14 cellular contexts compared by ENCODE assay signal in genomic region chr14:99427632-99428315, GRCh38. TPM values are rescaled to one million over a fixed set of nuclear protein-coding genes. Genes with fewer than 3 reads are reported as not detected.
DNase-seq lines count a peak whose midpoint lies in the region; ATAC-seq and TF ChIP-seq lines count a peak whose summit lies in the region.
"Had no signal": no experiment of that assay in that cellular context is flagged by ENCODE, and none has a peak within 500 bp of the region (broad histone marks: within the 10 kb centered on the region; RNA-seq: fewer than 3 reads in every experiment).

No MANE protein-coding gene starts in this region.

- CTCF ChIA-PET in A673 (lab: Charles Lee) (no interaction called here), HEK293T (lab: Yijun Ruan, JAX) (interaction anchor here (0.6 to 2.2 kb wide), 3 partner anchors 12 to 35 kb away, joined by 3 to 7 read pairs (median 5); no protein-coding TSS in a partner anchor)

- intact Hi-C loops in A673 (cut with micrococcal nuclease; ENCODE audit: unreplicated experiment), result no loop called here

- H3K4me1 Mint-ChIP-seq in GM23338, result peaks cover 44% of the 10 kb centered on the region
- H3K4me1 Mint-ChIP-seq in activated T-helper 17 cell treated with anti-CD3 and anti-CD28 coated beads, Interleukin-2, amount 50 U/mL, for 72 hours, result peaks cover 22% of the 10 kb centered on the region
- peaks cover 59 to 84% of the 10 kb centered on the region in 2 donors for H3K4me1 Mint-ChIP-seq in immature natural killer cell

- H3K27me3 Mint-ChIP-seq in GM23338 (ENCODE audit: insufficient read depth, low read depth, poor library complexity) (peaks cover 6% of the 10 kb centered on the region), immature natural killer cell (ENCODE audit: low read depth in 3 of 3) (peaks cover 0 to 5% (median 1%) of the 10 kb centered on the region in 3 donors)
- no peaks in the 10 kb centered on the region for H3K27me3 Mint-ChIP-seq in activated T-helper 17 cell treated with anti-CD3 and anti-CD28 coated beads, Interleukin-2, amount 50 U/mL, for 72 hours
- H3K27me3 Mint-ChIP-seq: activated naive CD8-positive, alpha-beta T cell treated with anti-CD3 and anti-CD28 coated beads for 36 hours had no signal

- H3K4me3 ChIP-seq in A673 (ENCODE audit: low read depth, low read length, poor library complexity, severe bottlenecking) (no peak overlapping the region), GM23338 (no peak overlapping the region)
- H3K4me3 ChIP-seq: upper lobe of right lung had no signal

- H3K36me3 Mint-ChIP-seq in GM23338 (ENCODE audit: low read depth) (peaks cover 29% of the 10 kb centered on the region), immature natural killer cell (peaks cover 16 to 41% (median 25%) of the 10 kb centered on the region in 3 donors)
- H3K36me3 Mint-ChIP-seq in activated T-helper 17 cell treated with anti-CD3 and anti-CD28 coated beads, Interleukin-2, amount 50 U/mL, for 72 hours (ENCODE audit: low read depth), result peaks cover 72% of the 10 kb centered on the region

- DNase-seq in A673 (ENCODE audit: low spot score), result peak; percentile 55
- no peak for DNase-seq in GM23338 (ENCODE audit: low spot score)
- no peak for DNase-seq in immature natural killer cell
- DNase-seq in HEK293T (ENCODE audit: extremely low spot score), result no peak
- no peak for DNase-seq in NK-92 (lab: John Stamatoyannopoulos, UW; ENCODE audit: unreplicated experiment)
- DNase-seq: activated naive CD8-positive, alpha-beta T cell treated with anti-CD3 and anti-CD28 coated beads for 36 hours; left cardiac atrium; NCI-H2171 treated with DMSO at 0.1 percent for 48 hours; upper lobe of right lung had no signal

- no peaks in the 10 kb centered on the region for H3K9me2 ChIP-seq in GM23338 (ENCODE audit: insufficient read depth)

- H3K36me3 ChIP-seq in A673 (ENCODE audit: insufficient read depth, low read length, poor library complexity, severe bottlenecking), result no peaks in the 10 kb centered on the region
- H3K36me3 ChIP-seq in GM23338 (ENCODE audit: insufficient read depth), result peaks cover 14% of the 10 kb centered on the region

- TF ChIP-seq CTCF in A673 (conservative IDR thresholded peaks at IDR 0.05; ENCODE audit: low read depth, low read length) (no peak), GM23338 (conservative IDR thresholded peaks at IDR 0.05; ENCODE audit: low read depth in 2 of 2) (no peak)

- H3K27ac ChIP-seq in A673 (ENCODE audit: low read depth, low read length, poor library complexity, severe bottlenecking) (no peak overlapping the region), GM23338 (ENCODE audit: low read depth) (no peak overlapping the region)
- H3K27ac ChIP-seq: neutrophil, upper lobe of right lung had no signal

- peaks cover 29% of the 10 kb centered on the region for H3K79me2 ChIP-seq in GM23338 (replicated peaks; ENCODE audit: insufficient read depth)

- H4K20me1 ChIP-seq in GM23338 (replicated peaks; ENCODE audit: insufficient read depth), result peaks cover 6% of the 10 kb centered on the region

- no TSS peak for BruUV-seq in A673 (replicated peaks; lab: Mats Ljungman, UMichigan)

- H3K9me3 Mint-ChIP-seq in GM23338 (peaks cover 16% of the 10 kb centered on the region), immature natural killer cell (no peaks in the 10 kb centered on the region)
- H3K9me3 Mint-ChIP-seq in activated T-helper 17 cell treated with anti-CD3 and anti-CD28 coated beads, Interleukin-2, amount 50 U/mL, for 72 hours, result peaks cover 4% of the 10 kb centered on the region

- H3K27ac Mint-ChIP-seq in GM23338 (peak overlapping the region; percentile 20; the same call in 1 of the 2 replicates), immature natural killer cell (peak overlapping the region in 5 of 6 donors; percentile 57 to 87 (median 76))
- peak overlapping the region; percentile 58 for H3K27ac Mint-ChIP-seq in activated T-helper 17 cell treated with anti-CD3 and anti-CD28 coated beads, Interleukin-2, amount 50 U/mL, for 72 hours
- H3K27ac Mint-ChIP-seq: activated naive CD8-positive, alpha-beta T cell treated with anti-CD3 and anti-CD28 coated beads for 36 hours had no signal

- H3K4me2 ChIP-seq in GM23338, result no peak overlapping the region

- H3K4me3 Mint-ChIP-seq in GM23338 (no peak overlapping the region), immature natural killer cell (peak overlapping the region in 2 of 5 donors; percentile 21 to 54)
- H3K4me3 Mint-ChIP-seq in activated T-helper 17 cell treated with anti-CD3 and anti-CD28 coated beads, Interleukin-2, amount 50 U/mL, for 72 hours, result no peak overlapping the region
- H3K4me3 Mint-ChIP-seq: activated naive CD8-positive, alpha-beta T cell treated with anti-CD3 and anti-CD28 coated beads for 36 hours had no signal

- no peaks in the 10 kb centered on the region for H3F3A ChIP-seq in GM23338 (replicated peaks; ENCODE audit: low read depth)

- no peak for ATAC-seq in GM23338
- ATAC-seq in activated T-helper 17 cell treated with anti-CD3 and anti-CD28 coated beads, Interleukin-2, amount 50 U/mL, for 72 hours (replicated peaks), result no peak
- ATAC-seq in HG03097 (IDR thresholded peaks at IDR 0.05; ENCODE audit: low FRiP score, unreplicated experiment), result no peak
- no peak for ATAC-seq in GM21619 (IDR thresholded peaks at IDR 0.05; ENCODE audit: unreplicated experiment)
- ATAC-seq: Panc1, upper lobe of right lung had no signal

- H2AFZ ChIP-seq in GM23338, result no peak overlapping the region

- H3K27me3 ChIP-seq in A673 (replicated peaks; ENCODE audit: insufficient read depth, low read depth, low read length, poor library complexity) (no peaks in the 10 kb centered on the region), GM23338 (ENCODE audit: insufficient read depth) (no peaks in the 10 kb centered on the region)
- H3K27me3 ChIP-seq: neutrophil, upper lobe of right lung had no signal

- POLR2A ChIA-PET in A673 (lab: Charles Lee; ENCODE audit: low non-redundant PET), result no interaction called here
- POLR2A ChIA-PET in HEK293T (lab: Yijun Ruan, JAX), result no interaction called here

- no peaks in the 10 kb centered on the region for H3K9me3 ChIP-seq in A673 (ENCODE audit: low read depth, low read length, poor library complexity, severe bottlenecking)
- H3K9me3 ChIP-seq: neutrophil, upper lobe of right lung had no signal

- H3K4me1 ChIP-seq in A673 (ENCODE audit: insufficient read depth, low read length, poor library complexity, severe bottlenecking), result peaks cover 5% of the 10 kb centered on the region
- H3K4me1 ChIP-seq in GM23338 (ENCODE audit: insufficient read depth), result peaks cover 33% of the 10 kb centered on the region

TF ChIP-seq in GM23338, 12 proteins besides CTCF, POLR2A, EP300 and RAD21:
- TF ChIP-seq CREB1 (CRISPR knock-in tag; IDR thresholded peaks at IDR 0.05; ENCODE audit: low read depth) (no peak), EZH2 (IDR thresholded peaks at IDR 0.05; ENCODE audit: low read depth, unreplicated experiment) (no peak), JUNB (IDR thresholded peaks at IDR 0.05; ENCODE audit: unreplicated experiment) (no peak)

TF ChIP-seq in HEK293T, 16 proteins besides CTCF, POLR2A, EP300 and RAD21:
- no peak for TF ChIP-seq CTBP1 (IDR thresholded peaks at IDR 0.05; ENCODE audit: borderline replicate concordance)
- TF ChIP-seq SP1 (IDR thresholded peaks at IDR 0.05), result no peak
- no peak for TF ChIP-seq L3MBTL2 (conservative IDR thresholded peaks at IDR 0.05)
- TF ChIP-seq TARDBP (IDR thresholded peaks at IDR 0.05), result no peak
- TF ChIP-seq ELF4 (IDR thresholded peaks at IDR 0.05), result no peak
- TF ChIP-seq LEF1 (IDR thresholded peaks at IDR 0.05; ENCODE audit: borderline replicate concordance), result no peak
- TF ChIP-seq PKNOX1 (IDR thresholded peaks at IDR 0.05), result no peak
- TF ChIP-seq BHLHE40 (IDR thresholded peaks at IDR 0.05; ENCODE audit: borderline replicate concordance), result no peak
- TF ChIP-seq FOXK2 (IDR thresholded peaks at IDR 0.05), result no peak
- TF ChIP-seq ARNT (IDR thresholded peaks at IDR 0.05), result no peak
- TF ChIP-seq SUZ12 (IDR thresholded peaks at IDR 0.05), result no peak
- TF ChIP-seq ZNF384 (IDR thresholded peaks at IDR 0.05), result no peak
TF ChIP-seq in HEK293T: peak in this region for 0.

RNA-seq across cellular contexts. Expression of gene SETD3, which starts 52.9 kb away (rescaled TPM):
- 46.4 and 48.4 TPM in 2 replicates for total RNA-seq in A673 (2021)
- 68.0 and 76.2 TPM in 2 replicates for total RNA-seq in GM23338 (2014; rRNA removed; shearing (Covaris generic))
- polyA plus RNA-seq in GM23338 (2016; fragmentation: Nextera tagmentation; extraction: Ambion mirVana) (35.7 and 40.7 TPM in 2 replicates), immature natural killer cell (100 to 1,000 TPM in 1 of 3 donors, 10 to 100 TPM in 2; 60.8 to 112 (median 66.5) TPM)
- total RNA-seq in activated T-helper 17 cell treated with anti-CD3 and anti-CD28 coated beads, Interleukin-2, amount 50 U/mL, for 72 hours, result 10 to 100 TPM; 32.8 to 53.2 TPM

RNA-seq across cellular contexts. Expression of gene CCNK, which starts 53.4 kb away (rescaled TPM):
- 88.0 and 88.2 TPM in 2 replicates for total RNA-seq in A673 (2021)
- 54.0 and 63.4 TPM in 2 replicates for total RNA-seq in GM23338 (2014; rRNA removed; shearing (Covaris generic))
- 57.8 and 60.6 TPM in 2 replicates for polyA plus RNA-seq in GM23338 (2016; fragmentation: Nextera tagmentation; extraction: Ambion mirVana)
- total RNA-seq in activated T-helper 17 cell treated with anti-CD3 and anti-CD28 coated beads, Interleukin-2, amount 50 U/mL, for 72 hours, result 10 to 100 TPM; 65.7 to 89.0 TPM
- polyA plus RNA-seq in immature natural killer cell, result 10 to 100 TPM in 2 of 3 donors, 1 to 10 TPM in 1; 5.8 to 32.9 (median 13.2) TPM

Comparison
In these comparisons a context has a peak if more than half of its experiments do, and no peak if none do; other contexts are left out.
1. H3K27ac Mint-ChIP-seq: peak in every context shown above with its lines; median percentile 76 in immature natural killer cell; 58 in activated T-helper 17 cell treated with anti-CD3 and anti-CD28 coated beads, Interleukin-2, amount 50 U/mL, for 72 hours; 20 in GM23338.